Comparison of ENCODE assay signal across 7 cellular contexts in the genomic region with DNA sequence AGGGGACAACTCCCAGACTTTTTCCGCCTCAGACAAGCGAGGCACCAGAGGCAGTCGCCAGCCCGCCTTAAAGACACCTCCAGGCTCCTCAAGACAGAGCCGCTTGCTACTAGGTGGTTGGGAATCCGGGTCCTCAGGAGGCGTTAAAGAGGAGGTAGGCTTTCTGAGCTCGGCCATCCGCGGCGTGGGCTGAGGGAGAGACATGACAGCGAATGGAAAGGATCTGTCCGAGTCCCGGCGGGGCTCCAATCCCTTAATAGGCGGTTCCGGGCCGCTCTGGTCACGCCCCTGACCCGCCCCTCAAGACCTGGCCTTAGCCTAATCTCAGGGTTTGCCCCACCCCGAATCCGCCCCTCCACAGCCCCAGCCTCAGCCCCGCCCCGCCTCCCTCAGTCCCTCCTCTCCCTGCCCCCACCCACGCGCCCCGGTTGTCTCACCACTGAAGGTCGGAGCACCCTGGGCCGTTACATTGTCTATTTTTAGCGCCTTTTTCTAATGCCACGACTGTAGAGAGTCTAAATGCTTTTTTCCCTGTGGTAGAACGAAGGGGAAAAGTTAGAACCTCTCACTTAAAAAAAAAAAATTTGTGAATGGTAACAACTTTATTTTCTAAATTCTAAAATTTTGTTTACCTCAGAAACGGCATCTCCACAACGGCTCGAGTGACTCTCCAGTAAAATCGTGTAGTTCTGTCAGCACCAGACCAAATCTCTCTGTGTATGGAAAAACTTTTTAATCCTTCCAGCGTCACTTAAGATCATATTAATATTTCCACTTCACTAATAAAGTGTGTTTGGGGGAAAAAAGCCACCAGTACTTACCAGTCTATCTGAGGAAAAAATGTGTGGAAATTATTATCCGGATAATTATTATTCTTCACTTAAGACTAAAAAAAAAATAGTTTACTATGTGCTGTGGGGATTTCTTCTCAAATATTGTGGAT. TPM values are rescaled to one million over a fixed set of nuclear protein-coding genes. Genes with fewer than 3 reads are reported as not detected.
DNase-seq lines count a peak whose midpoint lies in the region; ATAC-seq and TF ChIP-seq lines count a peak whose summit lies in the region.

Gene RAD51AP2 (minus strand): TSS at position 229 of the 943 bp plus-strand sequence. CDS start 25 bp downstream, at position 204.

- peak within 1 kb of the TSS; percentile 77 for H3K27ac ChIP-seq in SJSA1
- peak within 1 kb of the TSS in 2 of 4 donors; percentile 37 to 80 for H3K27ac ChIP-seq in tibial nerve

- no peaks in the 10 kb centered on the region for H3K36me3 ChIP-seq in SJSA1
- no peaks in the 10 kb centered on the region for H3K36me3 ChIP-seq in tibial nerve

- H3K27me3 ChIP-seq in SJSA1 (replicated peaks) = no peaks in the 10 kb centered on the region
- no peaks in the 10 kb centered on the region for H3K27me3 ChIP-seq in tibial nerve

- H3K9me3 ChIP-seq in SJSA1 (replicated peaks) (no peaks in the 10 kb centered on the region), tibial nerve (no peaks in the 10 kb centered on the region)

- H3K4me1 ChIP-seq in SJSA1 (replicated peaks) (peaks cover 17% of the 10 kb centered on the region), tibial nerve (peaks cover 0 to 11% (median 3%) of the 10 kb centered on the region in 4 donors)

- peak; percentile 86 for ATAC-seq in GM21515 (IDR thresholded peaks at IDR 0.05; ENCODE audit: unreplicated experiment)

- peak in 1 of 2 donors; percentile 29 for TF ChIP-seq EP300 in tibial nerve (IDR thresholded peaks at IDR 0.05)

- peak; percentile 81 for DNase-seq in HK-2 (ENCODE audit: unreplicated experiment)
- peak; percentile 80 to 90 for DNase-seq in SJSA1 (ENCODE audit: low read depth in 1 of 2, low spot score in 2 of 2)
- peak; percentile 80 to 89 for DNase-seq in erythroblast (lab: John Stamatoyannopoulos, UW)
- peak; percentile 37 for DNase-seq in middle frontal gyrus (ENCODE audit: extremely low spot score, low spot score)
- peak; percentile 66 to 71 for DNase-seq in tibial nerve (ENCODE audit: low spot score in 2 of 2)

- WGBS in tibial nerve, 2 donors = 6 to 7% methylated on average over 30 to 38 of the region's 38 CpGs

- TF ChIP-seq CTCF in GM12875 (IDR thresholded peaks at IDR 0.05; ENCODE audit: borderline replicate concordance, insufficient read depth, low read depth, low read length) (no peak), tibial nerve (IDR thresholded peaks at IDR 0.05) (no peak)

- H3K4me3 ChIP-seq in GM12875 (ENCODE audit: low read depth, low read length) (peak within 1 kb of the TSS; percentile 48), SJSA1 (peak within 1 kb of the TSS; percentile 31), tibial nerve (peak within 1 kb of the TSS; percentile 34 to 59 (median 38))

- TF ChIP-seq POLR2A in erythroblast (IDR thresholded peaks at IDR 0.05; ENCODE audit: low read length) (no peak), tibial nerve (IDR thresholded peaks at IDR 0.05) (peak in 1 of 2 donors; percentile 30)

RNA-seq across cellular contexts. Expression of gene RAD51AP2, which starts in this region (rescaled TPM):
- total RNA-seq in SJSA1 (2014; rRNA removed; shearing (Covaris generic)) = not detected in 2 replicates
- total RNA-seq in tibial nerve = not detected

Comparison
In these comparisons a context has a peak if more than half of its experiments do, and no peak if none do; other contexts are left out.
1. Peak in DNase-seq, H3K4me3 ChIP-seq and H3K27ac ChIP-seq in SJSA1; RNA of the gene not detected or under 1 TPM.
2. Peak in DNase-seq and H3K4me3 ChIP-seq in tibial nerve; RNA of the gene not detected or under 1 TPM.